ENCODE assay signal across 11 cellular contexts in genomic region chr17:63973930-63974593, GRCh38. TPM values are rescaled to one million over a fixed set of nuclear protein-coding genes. Genes with fewer than 3 reads are reported as not detected.
DNase-seq lines count a peak whose midpoint lies in the region; ATAC-seq lines count a peak whose summit lies in the region.
"Had no signal": no experiment of that assay in that cellular context is flagged by ENCODE, and none has a peak within 500 bp of the region (broad histone marks: within the 10 kb centered on the region; RNA-seq: fewer than 3 reads in every experiment).

No MANE protein-coding gene starts in this region.

- peak overlapping the region; percentile 90 for H3K27ac ChIP-seq in skeletal muscle tissue (ENCODE audit: low read depth, low read length)
- H3K27ac ChIP-seq: right lobe of liver had no signal

- peak overlapping the region; percentile 55 to 77 (median 76) for H3K9ac ChIP-seq in skeletal muscle tissue (ENCODE audit: low read depth in 1 of 3, low read length in 3 of 3)

- peak overlapping the region; percentile 14 to 54 (median 22) for H3K4me3 ChIP-seq in skeletal muscle tissue (ENCODE audit: low read length in 3 of 3)
- H3K4me3 ChIP-seq: right lobe of liver had no signal

- peaks cover 59 to 74% (median 61%) of the 10 kb centered on the region in 3 donors for H3K4me1 ChIP-seq in skeletal muscle tissue (ENCODE audit: control insufficient read depth in 3 of 3, insufficient read depth in 3 of 3, low read length in 3 of 3)
- H3K4me1 ChIP-seq: right lobe of liver had no signal

- ATAC-seq in esophagus mucosa: peak; percentile 56
- ATAC-seq in HG03442 (IDR thresholded peaks at IDR 0.05; ENCODE audit: unreplicated experiment): no peak
- ATAC-seq in GM18868 (IDR thresholded peaks at IDR 0.05; ENCODE audit: unreplicated experiment): no peak

- DNase-seq in NCI-H146 (lab: John Stamatoyannopoulos, UW) (peak; percentile 67), NCI-H146 treated with DMSO at 0.1 percent for 48 hours (lab: John Stamatoyannopoulos, UW; ENCODE audit: unreplicated experiment) (no peak), NCI-H2029 treated with DMSO at 0.1 percent for 48 hours (lab: John Stamatoyannopoulos, UW) (peak; percentile 2)
- DNase-seq in stimulated activated CD4-positive, alpha-beta T cell treated with anti-CD3 and anti-CD28 coated beads, Interleukin-4, amount 100 ng/mL, for 1 hour: no peak
- DNase-seq: activated T-cell treated with anti-CD3 and anti-CD28 coated beads, Interleukin-2, amount 50 U/mL, for 4 hours; NCI-H82; right lobe of liver had no signal

- H3K9me3 ChIP-seq in skeletal muscle tissue (ENCODE audit: control insufficient read depth in 3 of 3, low read length in 3 of 3): no peaks in the 10 kb centered on the region
- H3K9me3 ChIP-seq: right lobe of liver had no signal

- H3K36me3 ChIP-seq in skeletal muscle tissue (ENCODE audit: control insufficient read depth in 3 of 3, insufficient read depth in 3 of 3, low read length in 3 of 3): peaks cover 21 to 30% (median 23%) of the 10 kb centered on the region in 3 donors
- H3K36me3 ChIP-seq: right lobe of liver had no signal

- H3K27me3 ChIP-seq in skeletal muscle tissue (ENCODE audit: control insufficient read depth in 3 of 3, insufficient read depth in 3 of 3, low read length in 3 of 3): no peaks in the 10 kb centered on the region
- H3K27me3 ChIP-seq: right lobe of liver had no signal

RNA-seq across cellular contexts. Expression of gene SCN4A, which starts 1.3 kb away (rescaled TPM):
- 0.12 TPM for total RNA-seq in esophagus mucosa
- 32.9 TPM for total RNA-seq in skeletal muscle tissue

RNA-seq across cellular contexts. Expression of gene PRR29, which starts 24.1 kb away (rescaled TPM):
- total RNA-seq in esophagus mucosa (not detected), skeletal muscle tissue (not detected)

RNA-seq across cellular contexts. Expression of gene CD79B, which starts 41.9 kb away (rescaled TPM):
- 1.9 TPM for total RNA-seq in esophagus mucosa
- total RNA-seq in skeletal muscle tissue: 2.1 TPM

RNA-seq across cellular contexts. Expression of gene ICAM2, which starts 46.4 kb away (rescaled TPM):
- 3.5 TPM for total RNA-seq in esophagus mucosa
- 43.3 TPM for total RNA-seq in skeletal muscle tissue

RNA-seq across cellular contexts. Expression of gene GH1, which starts 55.4 kb away (rescaled TPM):
- total RNA-seq in esophagus mucosa (not detected), skeletal muscle tissue (not detected)
- total RNA-seq: activated T-cell treated with anti-CD3 and anti-CD28 coated beads, Interleukin-2, amount 50 U/mL, for 4 hours; right lobe of liver had no signal

Comparison
In these comparisons a context has a peak if more than half of its experiments do, and no peak if none do; other contexts are left out.
1. DNase-seq: peak in NCI-H146 (single experiment) and NCI-H2029 treated with DMSO at 0.1 percent for 48 hours (single experiment); none in NCI-H146 treated with DMSO at 0.1 percent for 48 hours (single experiment) and stimulated activated CD4-positive, alpha-beta T cell treated with anti-CD3 and anti-CD28 coated beads, Interleukin-4, amount 100 ng/mL, for 1 hour (single experiment).
2. RNA of gene SCN4A, which starts 1.3 kb away (total RNA-seq): 32.9 TPM in skeletal muscle tissue (single experiment); 0.12 TPM in esophagus mucosa (single experiment); every median in the first group is over 10 times any median in the second.